ENCODE assay signal across 14 cellular contexts in genomic region chr5:71937906-71938698, GRCh38.
DNase-seq lines count a peak whose midpoint lies in the region; ATAC-seq and TF ChIP-seq lines count a peak whose summit lies in the region.
"Had no signal": no experiment of that assay in that cellular context is flagged by ENCODE, and none has a peak within 500 bp of the region (broad histone marks: within the 10 kb centered on the region; RNA-seq: fewer than 3 reads in every experiment).

No MANE protein-coding gene starts in this region.

- no peaks in the 10 kb centered on the region for H3K79me2 ChIP-seq in osteoblast (ENCODE audit: insufficient read depth, low read length)

- no peak overlapping the region for H3K4me2 ChIP-seq in osteoblast (ENCODE audit: insufficient read depth, low read length)

- ATAC-seq in heart right ventricle (peak in 5 of 8 donors; percentile 58 to 95 (median 67)), right cardiac atrium (peak; percentile 31 to 72), GM18520 (IDR thresholded peaks at IDR 0.05; ENCODE audit: unreplicated experiment) (no peak), lower lobe of right lung (no peak), GM19023 (IDR thresholded peaks at IDR 0.05; ENCODE audit: unreplicated experiment) (no peak)

- no peaks in the 10 kb centered on the region for H4K20me1 ChIP-seq in osteoblast (ENCODE audit: insufficient read depth, low read length)

- H3K4me1 ChIP-seq in heart right ventricle (peaks cover 0 to 20% (median 7%) of the 10 kb centered on the region in 9 donors), left ventricle myocardium inferior (peaks cover 3% of the 10 kb centered on the region), right cardiac atrium (ENCODE audit: control insufficient read depth, insufficient read depth, low read length) (peaks cover 2% of the 10 kb centered on the region), lower lobe of right lung (no peaks in the 10 kb centered on the region), osteoblast (ENCODE audit: insufficient read depth, low read length) (peaks cover 3% of the 10 kb centered on the region)

- no peaks in the 10 kb centered on the region for H3K27me3 ChIP-seq in heart right ventricle
- H3K27me3 ChIP-seq in left ventricle myocardium inferior (ENCODE audit: low read depth) = no peaks in the 10 kb centered on the region
- H3K27me3 ChIP-seq in right cardiac atrium (ENCODE audit: control insufficient read depth, insufficient read depth) = no peaks in the 10 kb centered on the region
- no peaks in the 10 kb centered on the region for H3K27me3 ChIP-seq in lower lobe of right lung (ENCODE audit: low read depth)
- H3K27me3 ChIP-seq in osteoblast (ENCODE audit: insufficient read depth, low read length) = peaks cover 11% of the 10 kb centered on the region

- no peak for TF ChIP-seq CTCF in heart right ventricle (IDR thresholded peaks at IDR 0.05)
- TF ChIP-seq CTCF in left ventricle myocardium inferior (IDR thresholded peaks at IDR 0.05; ENCODE audit: borderline replicate concordance) = no peak
- TF ChIP-seq CTCF in lower lobe of right lung (IDR thresholded peaks at IDR 0.05) = no peak
- TF ChIP-seq CTCF in osteoblast (IDR thresholded peaks at IDR 0.05; ENCODE audit: extremely low read depth, low read depth, low read length) = no peak

- DNase-seq in heart right ventricle = no peak
- DNase-seq in left ventricle myocardium inferior = no peak
- DNase-seq in NCI-H774 (lab: John Stamatoyannopoulos, UW) = peak; percentile 72
- DNase-seq in right cardiac atrium = no peak
- DNase-seq in lower lobe of right lung = no peak
- no peak for DNase-seq in osteoblast (ENCODE audit: insufficient read length, low spot score, missing footprints)
- DNase-seq: activated CD4-positive, CD25-positive, alpha-beta regulatory T cell; activated T-cell treated with anti-CD3 and anti-CD28 coated beads for 4 hours; cortex of kidney; immature natural killer cell; stimulated activated CD4-positive, alpha-beta T cell treated with anti-CD3 and anti-CD28 coated beads, Interleukin-4, amount 100 ng/mL, for 4 hours; stimulated activated naive CD4-positive, alpha-beta T cell had no signal

- H3K9me3 ChIP-seq in heart right ventricle = peaks cover 0 to 11% (median 0%) of the 10 kb centered on the region in 11 donors
- peaks cover 18% of the 10 kb centered on the region for H3K9me3 ChIP-seq in left ventricle myocardium inferior (replicated peaks)
- H3K9me3 ChIP-seq in right cardiac atrium (ENCODE audit: control insufficient read depth, low read length) = no peaks in the 10 kb centered on the region
- H3K9me3 ChIP-seq in lower lobe of right lung = no peaks in the 10 kb centered on the region
- H3K9me3 ChIP-seq in osteoblast (ENCODE audit: low read depth, low read length) = no peaks in the 10 kb centered on the region

- H3K36me3 ChIP-seq in heart right ventricle = no peaks in the 10 kb centered on the region
- H3K36me3 ChIP-seq in left ventricle myocardium inferior = no peaks in the 10 kb centered on the region
- no peaks in the 10 kb centered on the region for H3K36me3 ChIP-seq in lower lobe of right lung
- no peaks in the 10 kb centered on the region for H3K36me3 ChIP-seq in osteoblast (ENCODE audit: insufficient read depth, low read length)

- H3K27ac ChIP-seq in heart right ventricle = no peak overlapping the region
- H3K27ac ChIP-seq in left ventricle myocardium inferior (replicated peaks) = no peak overlapping the region
- no peak overlapping the region for H3K27ac ChIP-seq in right cardiac atrium (ENCODE audit: low read length)
- no peak overlapping the region for H3K27ac ChIP-seq in lower lobe of right lung
- no peak overlapping the region for H3K27ac ChIP-seq in osteoblast (ENCODE audit: low read depth, low read length)

- intact Hi-C loops in heart right ventricle (cut with DNase I) (no loop called here), left ventricle myocardium inferior (cut with micrococcal nuclease) (no loop called here), right cardiac atrium (cut with DNase I) (loop anchor here in 1 of 4 donors (10.0 kb wide), 1 partner anchor 77 kb away; no protein-coding TSS in a partner anchor), lower lobe of right lung (cut with DNase I) (no loop called here)

- no peak overlapping the region for H2AFZ ChIP-seq in osteoblast (ENCODE audit: low read length)

- H3K4me3 ChIP-seq in heart right ventricle (no peak overlapping the region), left ventricle myocardium inferior (no peak overlapping the region), right cardiac atrium (ENCODE audit: low read length) (no peak overlapping the region), lower lobe of right lung (no peak overlapping the region), osteoblast (ENCODE audit: insufficient read depth, low read length) (no peak overlapping the region)

- WGBS in heart right ventricle, 2 donors = 72 to 87% methylated on average over 11 of the region's 11 CpGs
- 78% methylated on average over 11 of the region's 11 CpGs for WGBS in right cardiac atrium

Comparison
In these comparisons a context has a peak if more than half of its experiments do, and no peak if none do; other contexts are left out.
1. ATAC-seq: peak in heart right ventricle (5 of 8) and right cardiac atrium (2 of 2); none in GM18520 (single experiment), lower lobe of right lung (0 of 2) and GM19023 (single experiment).